In the genomic region with DNA sequence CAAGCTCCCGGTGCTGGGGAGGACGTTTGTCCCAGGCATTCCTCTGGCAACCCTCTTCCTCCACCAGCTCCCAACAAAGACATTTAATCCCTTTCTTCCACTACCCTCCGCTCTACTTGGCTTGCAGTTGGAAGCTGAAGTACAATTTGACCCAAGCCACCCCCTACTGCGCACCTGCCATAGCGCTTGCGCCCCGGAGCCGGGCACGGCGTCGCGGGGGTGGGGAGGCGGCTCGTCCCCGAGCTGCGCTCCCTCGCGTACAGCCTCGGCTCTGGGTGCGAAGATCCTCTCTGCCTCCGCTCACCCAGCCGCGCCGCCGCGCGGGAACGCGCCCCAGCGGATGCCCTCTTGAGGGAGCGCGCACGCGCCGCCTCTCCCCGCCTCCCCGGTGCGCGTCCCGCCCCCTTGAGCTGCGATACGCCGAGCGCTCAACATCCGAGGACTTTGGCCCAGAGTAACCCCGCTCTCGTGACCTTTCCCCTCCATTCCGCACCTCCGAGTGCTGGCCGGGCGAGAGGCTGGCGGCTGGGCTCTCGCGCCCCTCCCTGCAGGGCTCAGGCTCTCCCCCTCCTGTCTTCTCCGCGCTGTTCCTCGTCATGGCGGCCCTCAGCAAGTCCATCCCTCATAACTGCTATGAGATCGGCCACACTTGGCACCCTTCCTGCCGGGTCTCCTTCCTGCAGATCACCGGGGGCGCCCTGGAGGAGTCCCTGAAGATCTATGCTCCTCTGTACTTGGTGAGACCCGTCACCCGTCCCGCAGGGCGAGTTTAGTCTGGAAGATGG, we compare ENCODE assay signal across 8 cellular contexts. TPM values are rescaled to one million over a fixed set of nuclear protein-coding genes. Genes with fewer than 3 reads are reported as not detected.
DNase-seq lines count a peak whose midpoint lies in the region; ATAC-seq and TF ChIP-seq lines count a peak whose summit lies in the region.

A gene (plus strand): TSS at position 485 of the 785 bp plus-strand sequence. CDS start 112 bp downstream, at position 597.

- H3K9me3 Mint-ChIP-seq in activated T-helper 2 cell treated with anti-CD3 and anti-CD28 coated beads, Interferon-gamma antibody, Interleukin-2, Interleukin-4, amounts not matched to agents 10 μg/mL and 5 μg/mL and 100 μg/mL, durations not matched to agents 14 hours and 24 hours and 36 hours: peaks cover 2% of the 10 kb centered on the region
- H3K9me3 Mint-ChIP-seq in natural killer cell: no peaks in the 10 kb centered on the region

- ATAC-seq in RWPE2 (ENCODE audit: low read depth): peak; percentile 95
- ATAC-seq in natural killer cell: peak; percentile 95 to 99 (median 96)

- TF ChIP-seq CTCF in Loucy (conservative IDR thresholded peaks at IDR 0.05; ENCODE audit: low read length): no peak; the same call in 1 of the 2 replicates
- peak; percentile 22 for TF ChIP-seq CTCF in RWPE2 (IDR thresholded peaks at IDR 0.05; ENCODE audit: poor library complexity, severe bottlenecking)
- TF ChIP-seq CTCF in natural killer cell (IDR thresholded peaks at IDR 0.05): no peak

- peaks cover 47% of the 10 kb centered on the region for H3K79me2 ChIP-seq in Loucy (ENCODE audit: insufficient read depth, low read length)

- H3K4me3 ChIP-seq in H7 (ENCODE audit: insufficient read depth, low read depth, low read length) (peak within 1 kb of the TSS; percentile 86), Loucy (ENCODE audit: low read length, poor library complexity, severe bottlenecking) (peak within 1 kb of the TSS; percentile 94), RWPE2 (ENCODE audit: severe bottlenecking) (peak within 1 kb of the TSS; percentile 54)

- H3K27me3 ChIP-seq in H7 (ENCODE audit: control insufficient read depth, insufficient read depth, low read length) (no peaks in the 10 kb centered on the region), Loucy (ENCODE audit: insufficient read depth, low read length, poor library complexity, severe bottlenecking) (no peaks in the 10 kb centered on the region), RWPE2 (ENCODE audit: insufficient read depth, poor library complexity, severe bottlenecking) (no peaks in the 10 kb centered on the region)

- peaks cover 31% of the 10 kb centered on the region for H3K36me3 Mint-ChIP-seq in activated T-helper 2 cell treated with anti-CD3 and anti-CD28 coated beads, Interferon-gamma antibody, Interleukin-2, Interleukin-4, amounts not matched to agents 10 μg/mL and 5 μg/mL and 100 μg/mL, durations not matched to agents 14 hours and 24 hours and 36 hours (ENCODE audit: low read depth)
- no peaks in the 10 kb centered on the region for H3K36me3 Mint-ChIP-seq in natural killer cell

- H3K4me1 Mint-ChIP-seq in activated T-helper 2 cell treated with anti-CD3 and anti-CD28 coated beads, Interferon-gamma antibody, Interleukin-2, Interleukin-4, amounts not matched to agents 10 μg/mL and 5 μg/mL and 100 μg/mL, durations not matched to agents 14 hours and 24 hours and 36 hours (ENCODE audit: low read depth): peaks cover 40% of the 10 kb centered on the region
- H3K4me1 Mint-ChIP-seq in natural killer cell: peaks cover 50 to 62% of the 10 kb centered on the region in 2 donors

- intact Hi-C loops in activated T-helper 2 cell treated with anti-CD3 and anti-CD28 coated beads, Interferon-gamma antibody, Interleukin-2, Interleukin-4, amounts not matched to agents 10 μg/mL and 5 μg/mL and 100 μg/mL, durations not matched to agents 14 hours and 24 hours and 36 hours (cut with micrococcal nuclease): loop anchor here (1.0 to 10.0 kb wide), 5 partner anchors 35 to 233 kb away; a partner anchor contains a TSS
- intact Hi-C loops in natural killer cell (cut with micrococcal nuclease): loop anchor here (1.0 kb wide), 1 partner anchor 44 kb away; no protein-coding TSS in a partner anchor

- peak within 1 kb of the TSS; percentile 97 for H3K4me3 Mint-ChIP-seq in activated T-helper 2 cell treated with anti-CD3 and anti-CD28 coated beads, Interferon-gamma antibody, Interleukin-2, Interleukin-4, amounts not matched to agents 10 μg/mL and 5 μg/mL and 100 μg/mL, durations not matched to agents 14 hours and 24 hours and 36 hours (ENCODE audit: low read depth)
- peak within 1 kb of the TSS; percentile 97 for H3K4me3 Mint-ChIP-seq in natural killer cell

- H2AFZ ChIP-seq in Loucy (ENCODE audit: low read length): peak within 1 kb of the TSS; percentile 97

- no peaks in the 10 kb centered on the region for H3K9me2 ChIP-seq in Loucy (replicated peaks; ENCODE audit: low read depth, low read length)

- H3K27ac Mint-ChIP-seq in activated T-helper 2 cell treated with anti-CD3 and anti-CD28 coated beads, Interferon-gamma antibody, Interleukin-2, Interleukin-4, amounts not matched to agents 10 μg/mL and 5 μg/mL and 100 μg/mL, durations not matched to agents 14 hours and 24 hours and 36 hours: peak within 1 kb of the TSS; percentile 90
- peak within 1 kb of the TSS; percentile 88 to 95 for H3K27ac Mint-ChIP-seq in natural killer cell

- no peaks in the 10 kb centered on the region for H3K36me3 ChIP-seq in H7 (replicated peaks; ENCODE audit: control insufficient read depth, insufficient read depth, low read length)
- H3K36me3 ChIP-seq in Loucy (ENCODE audit: insufficient read depth, low read length): no peaks in the 10 kb centered on the region
- no peaks in the 10 kb centered on the region for H3K36me3 ChIP-seq in RWPE2 (ENCODE audit: low read depth)

- no peaks in the 10 kb centered on the region for H3F3A ChIP-seq in Loucy (ENCODE audit: low read depth)

- peak within 1 kb of the TSS; percentile 87 for H3K9ac ChIP-seq in Loucy (ENCODE audit: low read depth, low read length, poor library complexity, severe bottlenecking)

- no peaks in the 10 kb centered on the region for H4K20me1 ChIP-seq in Loucy (ENCODE audit: insufficient read depth, low read length, poor library complexity, severe bottlenecking)

- H3K4me1 ChIP-seq in Loucy (ENCODE audit: insufficient read depth, low read length, poor library complexity, severe bottlenecking) (peaks cover 39% of the 10 kb centered on the region), RWPE2 (ENCODE audit: insufficient read depth, poor library complexity, severe bottlenecking) (peaks cover 9% of the 10 kb centered on the region)

- H3K9me3 ChIP-seq in Loucy (ENCODE audit: insufficient read depth, low read depth, low read length) (no peaks in the 10 kb centered on the region), RWPE2 (ENCODE audit: severe bottlenecking) (no peaks in the 10 kb centered on the region)

- DNase-seq in ELR (ENCODE audit: low read depth) (peak; percentile 92), H7 (peak; percentile 98), RWPE2 (ENCODE audit: low spot score) (peak; percentile 90), fibroblast of peridontal ligament (ENCODE audit: extremely low read depth) (peak; percentile 87), natural killer cell (peak; percentile 96)
- peak; percentile 94 for DNase-seq in activated T-helper 2 cell treated with anti-CD3 and anti-CD28 coated beads, Interferon-gamma antibody, Interleukin-2, Interleukin-4, amounts not matched to agents 10 μg/mL and 5 μg/mL and 100 μg/mL, durations not matched to agents 14 hours and 24 hours and 36 hours (ENCODE audit: low spot score)
- peak; percentile 77 to 89 (median 84) for DNase-seq in stimulated activated naive CD4-positive, alpha-beta T cell (lab: John Stamatoyannopoulos, UW)

- peak within 1 kb of the TSS; percentile 64 for H3K27ac ChIP-seq in RWPE2 (ENCODE audit: poor library complexity, severe bottlenecking)

- H3K27me3 Mint-ChIP-seq in activated T-helper 2 cell treated with anti-CD3 and anti-CD28 coated beads, Interferon-gamma antibody, Interleukin-2, Interleukin-4, amounts not matched to agents 10 μg/mL and 5 μg/mL and 100 μg/mL, durations not matched to agents 14 hours and 24 hours and 36 hours (ENCODE audit: low read depth): peaks cover 6% of the 10 kb centered on the region
- peaks cover 0 to 10% of the 10 kb centered on the region in 2 donors for H3K27me3 Mint-ChIP-seq in natural killer cell (ENCODE audit: low read depth in 2 of 2)

- H3K4me2 ChIP-seq in Loucy (ENCODE audit: low read depth, low read length, poor library complexity, severe bottlenecking): peak within 1 kb of the TSS; percentile 93

RNA-seq across cellular contexts. Expression of the gene that starts here (rescaled TPM):
- 27.9 and 44.9 TPM in 2 replicates for total RNA-seq in H7 (2014; rRNA removed; shearing (Covaris generic))
- total RNA-seq in activated T-helper 2 cell treated with anti-CD3 and anti-CD28 coated beads, Interferon-gamma antibody, Interleukin-2, Interleukin-4, amounts not matched to agents 10 μg/mL and 5 μg/mL and 100 μg/mL, durations not matched to agents 14 hours and 24 hours and 36 hours: 39.7 and 40.2 TPM in 2 replicates
- total RNA-seq in natural killer cell: 10 to 100 TPM; 18.8 to 42.0 (median 36.1) TPM

Comparison
In these comparisons a context has a peak if more than half of its experiments do, and no peak if none do; other contexts are left out.
1. Peak in every context shown above with its lines: DNase-seq, ATAC-seq, H3K4me3 ChIP-seq and H3K27ac ChIP-seq.